2 cellular contexts compared by ENCODE assay signal in the genomic region with DNA sequence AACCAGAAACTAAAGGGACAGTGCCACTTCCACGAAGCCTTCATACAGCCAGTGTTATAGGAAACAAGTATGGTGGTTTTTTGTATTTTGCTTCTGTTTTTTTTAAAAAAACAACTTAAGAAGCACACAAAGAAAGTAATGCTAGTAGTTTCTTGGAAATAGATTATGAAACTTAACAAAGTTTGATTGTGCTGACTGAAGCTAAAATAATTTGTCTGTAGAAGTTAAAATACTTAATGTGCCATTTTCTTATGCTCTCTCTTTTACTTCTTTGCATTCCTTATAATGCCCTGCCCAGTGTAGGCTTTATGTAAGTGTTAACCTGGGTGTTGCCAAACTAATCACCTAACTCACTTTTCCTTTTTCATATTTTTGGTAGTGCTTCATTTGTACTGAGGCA.
TF ChIP-seq lines count a peak whose summit lies in the region.

No MANE protein-coding gene starts in this region.

TF ChIP-seq in HepG2, 621 proteins besides CTCF, POLR2A, EP300 and RAD21:
- no peak for TF ChIP-seq TEAD3 (CRISPR knock-in tag; optimal IDR thresholded peaks at IDR 0.05; ENCODE audit: borderline replicate concordance)
- peak in 1 of 2 experiments; percentile 74; a peak in 3 of 4 replicates for TF ChIP-seq MAFK (conservative IDR thresholded peaks at IDR 0.05 in 1 of 2, IDR thresholded peaks at IDR 0.05 in 1 of 2; ENCODE audit: low read length in 2 of 2)
- peak; percentile 52; the same call in 1 of the 2 replicates for TF ChIP-seq MAFF (IDR thresholded peaks at IDR 0.05; ENCODE audit: low read depth, low read length)

TF ChIP-seq in IMR-90, 13 proteins besides CTCF, POLR2A, EP300 and RAD21:
- TF ChIP-seq SMC3 (IDR thresholded peaks at IDR 0.05; ENCODE audit: low read depth, low read length) (no peak), CEBPB (IDR thresholded peaks at IDR 0.05; ENCODE audit: low read depth, low read length) (no peak), ELK1 (IDR thresholded peaks at IDR 0.05; ENCODE audit: borderline replicate concordance, low read depth, low read length) (no peak), MAFK (IDR thresholded peaks at IDR 0.05; ENCODE audit: low read depth, low read length) (peak; percentile 73), MAZ (IDR thresholded peaks at IDR 0.05; ENCODE audit: borderline replicate concordance, low read depth, low read length) (no peak), BHLHE40 (IDR thresholded peaks at IDR 0.05; ENCODE audit: low read depth, low read length) (no peak), CHD1 (IDR thresholded peaks at IDR 0.05; ENCODE audit: low read depth, low read length) (no peak), RFX5 (IDR thresholded peaks at IDR 0.05; ENCODE audit: low read depth, low read length) (no peak)
